ENCODE assay signal across 1 cellular context in the genomic region with DNA sequence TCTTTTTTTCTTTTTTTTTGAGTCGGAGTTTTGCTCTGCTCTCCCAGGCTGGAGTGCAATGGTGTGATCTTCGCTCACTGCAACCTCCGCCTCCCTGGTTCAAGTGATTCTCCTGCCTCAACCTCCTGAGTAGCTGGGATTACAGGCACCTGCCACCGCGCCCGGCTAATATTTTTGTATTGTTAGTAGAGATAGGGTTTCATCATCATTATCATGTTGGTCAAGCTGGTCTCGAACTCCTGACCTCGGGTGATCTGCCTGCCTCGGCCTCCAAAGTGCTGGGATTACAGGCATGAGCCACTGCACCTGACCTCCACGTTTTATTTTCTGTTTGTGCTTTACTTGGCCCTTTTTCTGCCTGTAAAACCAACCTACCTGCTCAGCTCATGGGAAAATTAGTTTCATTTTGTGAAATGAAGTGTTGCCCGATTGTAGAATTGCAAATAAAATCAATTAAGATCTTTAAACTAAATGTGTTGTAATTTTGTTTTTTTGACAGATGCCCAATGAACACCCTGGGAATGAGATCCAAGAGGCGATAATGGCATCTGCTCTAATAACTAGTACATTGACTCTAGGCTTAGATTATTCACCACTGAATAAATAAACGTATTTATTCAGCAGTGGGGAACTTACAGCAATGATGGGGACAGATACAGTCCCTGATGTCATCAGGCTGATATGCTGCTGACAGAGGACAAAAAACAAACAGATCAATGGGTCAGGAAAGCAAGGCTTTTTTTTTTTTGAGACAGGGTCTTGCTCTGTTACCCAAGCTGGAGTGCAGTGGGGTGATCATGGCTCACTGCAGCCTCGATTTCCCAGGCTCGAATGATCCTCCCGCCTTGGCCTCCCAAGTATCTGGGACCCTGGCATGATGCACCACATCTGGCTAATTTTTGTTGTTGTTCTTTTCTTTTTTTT.
TF ChIP-seq lines count a peak whose summit lies in the region.

No MANE protein-coding gene starts in this region.

TF ChIP-seq in K562, 482 proteins besides CTCF, POLR2A, EP300 and RAD21:
- peak; percentile 31; the same call in 1 of the 2 replicates for TF ChIP-seq TEAD4 (IDR thresholded peaks at IDR 0.05; ENCODE audit: low read length)
- TF ChIP-seq TEAD4 (CRISPR knock-in tag; IDR thresholded peaks at IDR 0.05; ENCODE audit: borderline replicate concordance), result no peak
- TF ChIP-seq HDAC3 (IDR thresholded peaks at IDR 0.05; ENCODE audit: borderline replicate concordance, partially characterized antibody), result peak; percentile 37
- TF ChIP-seq FOXM1 (IDR thresholded peaks at IDR 0.05; ENCODE audit: low read depth), result peak; percentile 44; the same call in 1 of the 2 replicates
- no peak for TF ChIP-seq FOXM1 (CRISPR knock-in tag; IDR thresholded peaks at IDR 0.05; ENCODE audit: low read depth)
- TF ChIP-seq TRIM24 (IDR thresholded peaks at IDR 0.05), result peak; percentile 83 to 85
- TF ChIP-seq NFIC (IDR thresholded peaks at IDR 0.05), result peak; percentile 65
- TF ChIP-seq ADNP (tag; IDR thresholded peaks at IDR 0.05), result peak; percentile 63; the same call in 1 of the 2 replicates
- no peak for TF ChIP-seq ZNF507 (tag; conservative IDR thresholded peaks at IDR 0.05)
- TF ChIP-seq SNIP1 (IDR thresholded peaks at IDR 0.05; ENCODE audit: low read depth), result no peak
- TF ChIP-seq CEBPB (tag; IDR thresholded peaks at IDR 0.05), result peak; percentile 56
- no peak for TF ChIP-seq LCOR (CRISPR knock-in tag; IDR thresholded peaks at IDR 0.05)
- peak; percentile 94 for TF ChIP-seq CBFA2T3 (IDR thresholded peaks at IDR 0.05)
- TF ChIP-seq KDM1A (IDR thresholded peaks at IDR 0.05), result peak; percentile 90 to 91
- TF ChIP-seq NCOR1 (IDR thresholded peaks at IDR 0.05), result peak; percentile 85
- TF ChIP-seq JUND (IDR thresholded peaks at IDR 0.05; ENCODE audit: borderline replicate concordance, low read depth, low read length), result 0 out of 2 replicates have a peak, but pooled peaks have one; percentile 4
- no peak for TF ChIP-seq JUND (tag; IDR thresholded peaks at IDR 0.05; ENCODE audit: borderline replicate concordance, low read depth, low read length)
- TF ChIP-seq SMARCA4 (IDR thresholded peaks at IDR 0.05), result 0 out of 2 replicates have a peak, but pooled peaks have one; percentile 26
- TF ChIP-seq BCOR (IDR thresholded peaks at IDR 0.05), result 0 out of 2 replicates have a peak, but pooled peaks have one; percentile 36
- TF ChIP-seq, protein P1, sequence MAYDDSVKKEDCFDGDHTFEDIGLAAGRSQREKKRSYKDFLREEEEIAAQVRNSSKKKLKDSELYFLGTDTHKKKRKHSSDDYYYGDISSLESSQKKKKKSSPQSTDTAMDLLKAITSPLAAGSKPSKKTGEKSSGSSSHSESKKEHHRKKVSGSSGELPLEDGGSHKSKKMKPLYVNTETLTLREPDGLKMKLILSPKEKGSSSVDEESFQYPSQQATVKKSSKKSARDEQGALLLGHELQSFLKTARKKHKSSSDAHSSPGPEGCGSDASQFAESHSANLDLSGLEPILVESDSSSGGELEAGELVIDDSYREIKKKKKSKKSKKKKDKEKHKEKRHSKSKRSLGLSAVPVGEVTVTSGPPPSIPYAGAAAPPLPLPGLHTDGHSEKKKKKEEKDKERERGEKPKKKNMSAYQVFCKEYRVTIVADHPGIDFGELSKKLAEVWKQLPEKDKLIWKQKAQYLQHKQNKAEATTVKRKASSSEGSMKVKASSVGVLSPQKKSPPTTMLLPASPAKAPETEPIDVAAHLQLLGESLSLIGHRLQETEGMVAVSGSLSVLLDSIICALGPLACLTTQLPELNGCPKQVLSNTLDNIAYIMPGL (CRISPR knock-in tag; IDR thresholded peaks at IDR 0.05), result no peak
- TF ChIP-seq, protein P2, sequence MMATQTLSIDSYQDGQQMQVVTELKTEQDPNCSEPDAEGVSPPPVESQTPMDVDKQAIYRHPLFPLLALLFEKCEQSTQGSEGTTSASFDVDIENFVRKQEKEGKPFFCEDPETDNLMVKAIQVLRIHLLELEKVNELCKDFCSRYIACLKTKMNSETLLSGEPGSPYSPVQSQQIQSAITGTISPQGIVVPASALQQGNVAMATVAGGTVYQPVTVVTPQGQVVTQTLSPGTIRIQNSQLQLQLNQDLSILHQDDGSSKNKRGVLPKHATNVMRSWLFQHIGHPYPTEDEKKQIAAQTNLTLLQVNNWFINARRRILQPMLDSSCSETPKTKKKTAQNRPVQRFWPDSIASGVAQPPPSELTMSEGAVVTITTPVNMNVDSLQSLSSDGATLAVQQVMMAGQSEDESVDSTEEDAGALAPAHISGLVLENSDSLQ (IDR thresholded peaks at IDR 0.05), result peak; percentile 29; the same call in 1 of the 2 replicates
- TF ChIP-seq MTA2 (IDR thresholded peaks at IDR 0.05; ENCODE audit: low read depth), result peak; percentile 47; the same call in 1 of the 2 replicates
- TF ChIP-seq, protein P3, sequence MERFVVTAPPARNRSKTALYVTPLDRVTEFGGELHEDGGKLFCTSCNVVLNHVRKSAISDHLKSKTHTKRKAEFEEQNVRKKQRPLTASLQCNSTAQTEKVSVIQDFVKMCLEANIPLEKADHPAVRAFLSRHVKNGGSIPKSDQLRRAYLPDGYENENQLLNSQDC (CRISPR knock-in tag; IDR thresholded peaks at IDR 0.05), result no peak
- TF ChIP-seq ARID1B (IDR thresholded peaks at IDR 0.05), result peak; percentile 87
- peak; percentile 89 for TF ChIP-seq CBFA2T2 (conservative IDR thresholded peaks at IDR 0.05)
- TF ChIP-seq TAL1 (IDR thresholded peaks at IDR 0.05), result peak; percentile 87
- no peak for TF ChIP-seq ZNF347 (CRISPR knock-in tag; IDR thresholded peaks at IDR 0.05; ENCODE audit: low read depth)
- TF ChIP-seq SOX6 (IDR thresholded peaks at IDR 0.05), result 0 out of 2 replicates have a peak, but pooled peaks have one; percentile 23
- no peak for TF ChIP-seq BHLHE40 (IDR thresholded peaks at IDR 0.05; ENCODE audit: low read length)
- no peak for TF ChIP-seq ESRRA (IDR thresholded peaks at IDR 0.05; ENCODE audit: borderline replicate concordance, low read depth)
- peak; percentile 38; the same call in 1 of the 2 replicates for TF ChIP-seq NCOA1 (IDR thresholded peaks at IDR 0.05; ENCODE audit: low read depth)
- 0 out of 2 replicates have a peak, but pooled peaks have one; percentile 6 for TF ChIP-seq CXXC5 (CRISPR knock-in tag; IDR thresholded peaks at IDR 0.05)
- TF ChIP-seq PHB2 (IDR thresholded peaks at IDR 0.05; ENCODE audit: low read depth), result 0 out of 2 replicates have a peak, but pooled peaks have one; percentile 41
- TF ChIP-seq GABPB1 (CRISPR knock-in tag; IDR thresholded peaks at IDR 0.05), result peak; percentile 22; the same call in 1 of the 2 replicates
- peak; percentile 60 for TF ChIP-seq DPF2 (IDR thresholded peaks at IDR 0.05)
- peak; percentile 24; the same call in 1 of the 2 replicates for TF ChIP-seq CC2D1A (IDR thresholded peaks at IDR 0.05)
- TF ChIP-seq, protein P4, sequence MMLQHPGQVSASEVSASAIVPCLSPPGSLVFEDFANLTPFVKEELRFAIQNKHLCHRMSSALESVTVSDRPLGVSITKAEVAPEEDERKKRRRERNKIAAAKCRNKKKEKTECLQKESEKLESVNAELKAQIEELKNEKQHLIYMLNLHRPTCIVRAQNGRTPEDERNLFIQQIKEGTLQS (IDR thresholded peaks at IDR 0.05), result peak; percentile 89
- TF ChIP-seq, protein P4 (CRISPR knock-in tag; conservative IDR thresholded peaks at IDR 0.05), result no peak
- TF ChIP-seq TCF3 (CRISPR knock-in tag; IDR thresholded peaks at IDR 0.05), result peak; percentile 66
